ENCODE assay signal across 9 cellular contexts in the genomic region with DNA sequence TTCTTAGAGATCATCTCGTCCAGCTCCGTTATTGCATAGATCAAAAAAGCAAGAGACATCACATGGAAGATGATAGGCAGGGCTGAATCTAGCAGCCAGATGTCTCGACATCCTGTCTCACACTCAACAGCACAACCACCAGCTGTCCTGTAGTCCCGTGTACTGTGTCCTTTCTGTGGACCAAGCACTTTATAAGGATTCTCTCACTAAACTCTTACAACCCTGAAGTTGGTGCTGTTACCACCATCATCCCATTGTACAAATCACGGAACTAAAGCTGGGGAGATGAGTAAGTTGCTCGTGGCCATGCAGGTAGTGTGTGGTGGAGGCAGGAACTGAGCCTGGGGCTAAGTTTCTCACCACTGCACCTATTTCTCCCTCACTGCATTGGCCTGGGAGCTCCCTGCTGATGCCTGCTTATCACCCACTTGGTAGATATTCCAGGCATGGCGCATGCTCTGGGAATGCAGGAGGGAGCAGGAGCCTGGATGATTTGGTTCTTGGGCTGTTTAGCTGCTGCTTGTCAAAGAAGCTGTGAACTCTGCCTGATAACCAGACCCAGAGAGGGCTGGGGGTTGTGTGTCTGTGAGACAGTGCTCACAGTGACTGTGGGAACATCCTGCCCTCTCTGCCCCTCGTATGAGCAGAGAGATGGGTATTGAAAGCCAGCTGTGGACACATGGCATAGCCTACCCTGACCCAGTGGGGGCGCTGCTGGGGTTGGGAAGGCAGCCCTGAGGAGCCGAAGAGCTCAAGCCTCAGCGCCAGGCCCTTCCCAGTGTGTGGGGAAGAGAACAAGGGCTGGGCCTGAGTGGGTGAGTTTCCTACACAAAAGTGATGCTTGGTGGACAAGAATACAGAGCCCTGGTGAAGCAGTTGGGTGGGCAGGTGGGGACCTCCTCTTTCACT. TPM values are rescaled to one million over a fixed set of nuclear protein-coding genes. Genes with fewer than 3 reads are reported as not detected.
DNase-seq lines count a peak whose midpoint lies in the region; ATAC-seq and TF ChIP-seq lines count a peak whose summit lies in the region.
"Had no signal": no experiment of that assay in that cellular context is flagged by ENCODE, and none has a peak within 500 bp of the region (broad histone marks: within the 10 kb centered on the region; RNA-seq: fewer than 3 reads in every experiment).

No MANE protein-coding gene starts in this region.

- no peaks in the 10 kb centered on the region for H3K9me3 ChIP-seq in skeletal muscle satellite cell (replicated peaks; ENCODE audit: low read length)
- H3K9me3 ChIP-seq: spleen had no signal

- peaks cover 3% of the 10 kb centered on the region for H3K36me3 ChIP-seq in skeletal muscle satellite cell (ENCODE audit: insufficient read depth, low read length)
- H3K36me3 ChIP-seq: spleen had no signal

- no peak overlapping the region for H3K4me3 ChIP-seq in epithelial cell of proximal tubule (ENCODE audit: low read depth, low read length)
- H3K4me3 ChIP-seq in skeletal muscle satellite cell (ENCODE audit: low read length), result no peak overlapping the region
- H3K4me3 ChIP-seq: spleen had no signal

- peak; percentile 27 for TF ChIP-seq CTCF in epithelial cell of proximal tubule (conservative IDR thresholded peaks at IDR 0.05; ENCODE audit: low read depth, low read length)

- peaks cover 53% of the 10 kb centered on the region for H3K4me1 ChIP-seq in skeletal muscle satellite cell (ENCODE audit: control insufficient read depth, insufficient read depth, low read length)

- peak; percentile 53 for DNase-seq in activated effector memory CD4-positive, alpha-beta T cell treated with anti-CD3 and anti-CD28 coated beads, Interleukin-2, amount 50 U/mL, for 16 hours
- DNase-seq in activated effector memory CD4-positive, alpha-beta T cell treated with Interleukin-2 at 50 U/mL for 16 hours, result no peak
- DNase-seq in NOMO-1 (lab: John Stamatoyannopoulos, UW; ENCODE audit: unreplicated experiment in 2 of 2) (peak; percentile 71 to 83), epithelial cell of proximal tubule (ENCODE audit: low read depth) (no peak), NCI-H1436 (lab: John Stamatoyannopoulos, UW) (no peak), H4 (ENCODE audit: low spot score) (no peak)

- peaks cover 2% of the 10 kb centered on the region for H3K27me3 ChIP-seq in skeletal muscle satellite cell (ENCODE audit: control insufficient read depth, insufficient read depth, low read length)

- no peak overlapping the region for H3K9ac ChIP-seq in skeletal muscle satellite cell (ENCODE audit: low read depth, low read length)

- ATAC-seq in GM21825 (IDR thresholded peaks at IDR 0.05; ENCODE audit: unreplicated experiment), result no peak

- peak overlapping the region; percentile 16 for H3K4me2 ChIP-seq in skeletal muscle satellite cell (ENCODE audit: low read length)

RNA-seq across cellular contexts. Expression of gene PPFIA4, which starts 13.6 kb away (rescaled TPM):
- 0.14 and 11.6 TPM in 2 replicates for total RNA-seq in epithelial cell of proximal tubule
- total RNA-seq in skeletal muscle satellite cell (2012; rRNA removed), result 4.8 and 14.6 TPM in 2 replicates
- 0.27 and 1.1 TPM in 2 replicates for total RNA-seq in H4 (2014; rRNA removed; shearing (Covaris generic))

RNA-seq across cellular contexts. Expression of gene TMEM183A, which starts 32.7 kb away (rescaled TPM):
- total RNA-seq in epithelial cell of proximal tubule, result 79.2 and 80.5 TPM in 2 replicates
- total RNA-seq in skeletal muscle satellite cell (2012; rRNA removed), result 73.6 and 92.0 TPM in 2 replicates
- total RNA-seq in H4 (2014; rRNA removed; shearing (Covaris generic)), result 82.8 and 82.9 TPM in 2 replicates

RNA-seq across cellular contexts. Expression of gene MYOG, which starts 45.9 kb away (rescaled TPM):
- not detected in 2 replicates for total RNA-seq in epithelial cell of proximal tubule
- total RNA-seq in skeletal muscle satellite cell (2012; rRNA removed), result 0.76 and 31.2 TPM in 2 replicates
- not detected in 2 replicates for total RNA-seq in H4 (2014; rRNA removed; shearing (Covaris generic))
- total RNA-seq: spleen had no signal

Comparison
In these comparisons a context has a peak if more than half of its experiments do, and no peak if none do; other contexts are left out.
1. DNase-seq: peak in activated effector memory CD4-positive, alpha-beta T cell treated with anti-CD3 and anti-CD28 coated beads, Interleukin-2, amount 50 U/mL, for 16 hours (single experiment) and NOMO-1 (2 of 2); none in activated effector memory CD4-positive, alpha-beta T cell treated with Interleukin-2 at 50 U/mL for 16 hours (single experiment), epithelial cell of proximal tubule (single experiment), NCI-H1436 (single experiment) and H4 (single experiment).